Comparison of ENCODE assay signal across 1 cellular context in the genomic region with DNA sequence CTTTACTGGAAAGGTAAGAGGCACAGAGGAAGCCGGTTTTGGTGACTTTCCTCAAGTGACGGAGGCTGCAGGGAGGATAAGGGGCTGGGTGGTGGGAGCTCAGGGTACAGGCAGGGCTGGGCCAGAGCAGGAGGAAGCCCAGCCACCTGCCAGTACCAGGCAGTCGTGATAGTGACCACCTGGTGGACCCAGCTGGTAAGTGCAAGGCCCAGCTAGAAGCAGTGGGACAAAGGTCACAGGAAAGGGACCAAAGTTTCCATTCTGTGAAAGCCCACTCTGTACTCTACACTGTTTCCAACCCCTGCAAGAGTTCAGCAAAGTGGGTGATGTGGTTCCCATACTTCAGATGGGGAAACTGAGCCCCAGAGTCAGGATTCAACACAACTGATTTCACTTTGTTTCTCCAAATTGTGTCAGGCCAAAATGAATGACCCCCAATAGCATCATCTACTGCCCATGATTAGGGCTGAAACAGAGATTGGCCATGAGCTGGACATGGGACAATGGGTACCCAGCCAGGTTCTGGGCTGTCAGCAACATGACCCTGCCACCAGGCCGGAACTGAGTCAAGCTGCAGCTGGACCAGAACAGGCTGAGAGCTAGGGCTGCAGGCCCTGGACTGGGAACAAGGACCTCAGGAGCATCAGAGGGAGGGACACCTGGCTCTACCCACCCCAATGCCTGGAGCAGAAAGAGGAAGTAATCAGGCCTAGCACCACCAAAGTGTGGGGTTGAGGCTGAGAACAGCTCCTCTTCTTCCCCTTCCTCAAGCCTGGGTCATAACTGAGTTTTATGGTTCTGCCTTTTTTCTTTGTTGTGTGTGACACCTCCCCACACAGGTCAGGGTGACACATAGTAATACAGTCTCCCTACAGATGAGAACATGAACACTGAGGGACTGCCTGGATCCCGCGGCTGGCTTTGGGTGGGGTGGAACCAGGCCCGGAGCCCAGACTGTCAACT.
A peak's percentile ranks its signal among the peaks of the same experiment; 100 is the strongest.
TF ChIP-seq lines count a peak whose summit lies in the region.

No MANE protein-coding gene starts in this region.

TF ChIP-seq in HepG2, 621 proteins besides CTCF, POLR2A, EP300 and RAD21 (continued from another document):
- TF ChIP-seq ZNF891 (CRISPR knock-in tag; IDR thresholded peaks at IDR 0.05) (no peak), ZNF816 (CRISPR knock-in tag; IDR thresholded peaks at IDR 0.05; ENCODE audit: borderline replicate concordance) (no peak), PPARG (CRISPR knock-in tag; conservative IDR thresholded peaks at IDR 0.05) (peak; percentile 97), SMARCE1 (IDR thresholded peaks at IDR 0.05; ENCODE audit: borderline replicate concordance) (no peak), NCOA1 (CRISPR knock-in tag; IDR thresholded peaks at IDR 0.05) (no peak), MIER2 (CRISPR knock-in tag; IDR thresholded peaks at IDR 0.05) (no peak), ZNF143 (CRISPR knock-in tag; IDR thresholded peaks at IDR 0.05) (no peak), ZMYM2 (CRISPR knock-in tag; IDR thresholded peaks at IDR 0.05) (no peak), ZNF782 (CRISPR knock-in tag; IDR thresholded peaks at IDR 0.05; ENCODE audit: borderline replicate concordance) (no peak), ZKSCAN8 (CRISPR knock-in tag; IDR thresholded peaks at IDR 0.05; ENCODE audit: borderline replicate concordance) (no peak), BHLHE40 (IDR thresholded peaks at IDR 0.05; ENCODE audit: low read length) (no peak), ZNF629 (CRISPR knock-in tag; conservative IDR thresholded peaks at IDR 0.05) (peak; percentile 26; the same call in 1 of the 2 replicates), ZNF841 (CRISPR knock-in tag; IDR thresholded peaks at IDR 0.05; ENCODE audit: borderline replicate concordance) (no peak), ETV5 (CRISPR knock-in tag; IDR thresholded peaks at IDR 0.05; ENCODE audit: borderline replicate concordance) (no peak), GATA4 (IDR thresholded peaks at IDR 0.05; ENCODE audit: borderline replicate concordance, low read depth) (no peak), ZBTB20 (CRISPR knock-in tag; IDR thresholded peaks at IDR 0.05; ENCODE audit: borderline replicate concordance, low read depth) (no peak)
- TF ChIP-seq, protein P1, sequence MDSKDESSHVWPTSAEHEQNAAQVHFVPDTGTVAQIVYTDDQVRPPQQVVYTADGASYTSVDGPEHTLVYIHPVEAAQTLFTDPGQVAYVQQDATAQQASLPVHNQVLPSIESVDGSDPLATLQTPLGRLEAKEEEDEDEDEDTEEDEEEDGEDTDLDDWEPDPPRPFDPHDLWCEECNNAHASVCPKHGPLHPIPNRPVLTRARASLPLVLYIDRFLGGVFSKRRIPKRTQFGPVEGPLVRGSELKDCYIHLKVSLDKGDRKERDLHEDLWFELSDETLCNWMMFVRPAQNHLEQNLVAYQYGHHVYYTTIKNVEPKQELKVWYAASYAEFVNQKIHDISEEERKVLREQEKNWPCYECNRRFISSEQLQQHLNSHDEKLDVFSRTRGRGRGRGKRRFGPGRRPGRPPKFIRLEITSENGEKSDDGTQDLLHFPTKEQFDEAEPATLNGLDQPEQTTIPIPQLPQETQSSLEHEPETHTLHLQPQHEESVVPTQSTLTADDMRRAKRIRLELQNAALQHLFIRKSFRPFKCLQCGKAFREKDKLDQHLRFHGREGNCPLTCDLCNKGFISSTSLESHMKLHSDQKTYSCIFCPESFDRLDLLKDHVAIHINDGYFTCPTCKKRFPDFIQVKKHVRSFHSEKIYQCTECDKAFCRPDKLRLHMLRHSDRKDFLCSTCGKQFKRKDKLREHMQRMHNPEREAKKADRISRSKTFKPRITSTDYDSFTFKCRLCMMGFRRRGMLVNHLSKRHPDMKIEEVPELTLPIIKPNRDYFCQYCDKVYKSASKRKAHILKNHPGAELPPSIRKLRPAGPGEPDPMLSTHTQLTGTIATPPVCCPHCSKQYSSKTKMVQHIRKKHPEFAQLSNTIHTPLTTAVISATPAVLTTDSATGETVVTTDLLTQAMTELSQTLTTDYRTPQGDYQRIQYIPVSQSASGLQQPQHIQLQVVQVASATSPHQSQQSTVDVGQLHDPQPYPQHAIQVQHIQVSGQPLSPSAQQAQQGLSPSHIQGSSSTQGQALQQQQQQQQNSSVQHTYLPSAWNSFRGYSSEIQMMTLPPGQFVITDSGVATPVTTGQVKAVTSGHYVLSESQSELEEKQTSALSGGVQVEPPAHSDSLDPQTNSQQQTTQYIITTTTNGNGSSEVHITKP (CRISPR knock-in tag; IDR thresholded peaks at IDR 0.05; ENCODE audit: low read depth): no peak
- TF ChIP-seq, protein P2, sequence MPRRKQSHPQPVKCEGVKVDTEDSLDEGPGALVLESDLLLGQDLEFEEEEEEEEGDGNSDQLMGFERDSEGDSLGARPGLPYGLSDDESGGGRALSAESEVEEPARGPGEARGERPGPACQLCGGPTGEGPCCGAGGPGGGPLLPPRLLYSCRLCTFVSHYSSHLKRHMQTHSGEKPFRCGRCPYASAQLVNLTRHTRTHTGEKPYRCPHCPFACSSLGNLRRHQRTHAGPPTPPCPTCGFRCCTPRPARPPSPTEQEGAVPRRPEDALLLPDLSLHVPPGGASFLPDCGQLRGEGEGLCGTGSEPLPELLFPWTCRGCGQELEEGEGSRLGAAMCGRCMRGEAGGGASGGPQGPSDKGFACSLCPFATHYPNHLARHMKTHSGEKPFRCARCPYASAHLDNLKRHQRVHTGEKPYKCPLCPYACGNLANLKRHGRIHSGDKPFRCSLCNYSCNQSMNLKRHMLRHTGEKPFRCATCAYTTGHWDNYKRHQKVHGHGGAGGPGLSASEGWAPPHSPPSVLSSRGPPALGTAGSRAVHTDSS (CRISPR knock-in tag; conservative IDR thresholded peaks at IDR 0.05): no peak
- TF ChIP-seq, protein P3, sequence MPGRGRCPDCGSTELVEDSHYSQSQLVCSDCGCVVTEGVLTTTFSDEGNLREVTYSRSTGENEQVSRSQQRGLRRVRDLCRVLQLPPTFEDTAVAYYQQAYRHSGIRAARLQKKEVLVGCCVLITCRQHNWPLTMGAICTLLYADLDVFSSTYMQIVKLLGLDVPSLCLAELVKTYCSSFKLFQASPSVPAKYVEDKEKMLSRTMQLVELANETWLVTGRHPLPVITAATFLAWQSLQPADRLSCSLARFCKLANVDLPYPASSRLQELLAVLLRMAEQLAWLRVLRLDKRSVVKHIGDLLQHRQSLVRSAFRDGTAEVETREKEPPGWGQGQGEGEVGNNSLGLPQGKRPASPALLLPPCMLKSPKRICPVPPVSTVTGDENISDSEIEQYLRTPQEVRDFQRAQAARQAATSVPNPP (CRISPR knock-in tag; IDR thresholded peaks at IDR 0.05): no peak
